ENCODE assay signal across 6 cellular contexts in genomic region chr16:2008631-2009301, GRCh38. TPM values are rescaled to one million over a fixed set of nuclear protein-coding genes. Genes with fewer than 3 reads are reported as not detected.
A peak's percentile ranks its signal among the peaks of the same experiment; 100 is the strongest.
DNase-seq lines count a peak whose midpoint lies in the region; ATAC-seq and TF ChIP-seq lines count a peak whose summit lies in the region.

No MANE protein-coding gene starts in this region.

- no peak for ATAC-seq in effector memory CD8-positive, alpha-beta T cell (replicated peaks)
- ATAC-seq in sciatic nerve (no peak), GM19035 (IDR thresholded peaks at IDR 0.05; ENCODE audit: unreplicated experiment) (no peak)

- no peaks in the 10 kb centered on the region for H3K36me3 ChIP-seq in MM.1S (replicated peaks; ENCODE audit: insufficient read depth, low read length)

- H3K27me3 ChIP-seq in MM.1S (replicated peaks; ENCODE audit: insufficient read depth, low read length): no peaks in the 10 kb centered on the region

- H3K9me3 ChIP-seq in MM.1S (replicated peaks; ENCODE audit: insufficient read depth, low read length): no peaks in the 10 kb centered on the region

- H3K9me3 Mint-ChIP-seq in effector memory CD8-positive, alpha-beta T cell: no peaks in the 10 kb centered on the region

- H3K4me3 ChIP-seq in MM.1S (ENCODE audit: low read length): peak overlapping the region; percentile 92

- no peaks in the 10 kb centered on the region for H3K9me2 ChIP-seq in MM.1S (replicated peaks; ENCODE audit: insufficient read depth, low read length)

- H3K79me2 ChIP-seq in MM.1S (ENCODE audit: low read length): peaks cover 64% of the 10 kb centered on the region

- H3K4me1 Mint-ChIP-seq in effector memory CD8-positive, alpha-beta T cell (ENCODE audit: low read depth in 2 of 2): peaks cover 45 to 46% of the 10 kb centered on the region in 2 donors

- H2AFZ ChIP-seq in MM.1S (ENCODE audit: low read length): peak overlapping the region; percentile 17; the same call in 1 of the 2 replicates

- H3K27ac ChIP-seq in MM.1S (ENCODE audit: low read length): peak overlapping the region; percentile 47; the same call in 1 of the 2 replicates

- peak overlapping the region; percentile 71 to 90 for H3K27ac Mint-ChIP-seq in effector memory CD8-positive, alpha-beta T cell

- intact Hi-C loops in sciatic nerve (cut with DNase I): loop anchor here (5.0 kb wide), 1 partner anchor 249 kb away; no protein-coding TSS in a partner anchor

- H3K4me1 ChIP-seq in MM.1S (ENCODE audit: low read length): peaks cover 17% of the 10 kb centered on the region; the same call in 1 of the 2 replicates

- TF ChIP-seq CTCF in MM.1S (IDR thresholded peaks at IDR 0.05; ENCODE audit: low read length): no peak

- H3F3A ChIP-seq in MM.1S (ENCODE audit: insufficient read depth, low read length): no peaks in the 10 kb centered on the region

- H3K4me3 Mint-ChIP-seq in effector memory CD8-positive, alpha-beta T cell: peak overlapping the region; percentile 80 to 85

- H3K36me3 Mint-ChIP-seq in effector memory CD8-positive, alpha-beta T cell (ENCODE audit: insufficient read depth): peaks cover 7% of the 10 kb centered on the region

- H3K4me2 ChIP-seq in MM.1S (ENCODE audit: low read depth, low read length): peak overlapping the region; percentile 96

- DNase-seq in EH (ENCODE audit: low read depth) (peak; percentile 38), MM.1S (peak; percentile 34), sciatic nerve (ENCODE audit: low spot score) (peak; percentile 67), SW480 (ENCODE audit: low spot score) (no peak)
- DNase-seq in effector memory CD8-positive, alpha-beta T cell: no peak

- peak overlapping the region; percentile 89 for H3K9ac ChIP-seq in MM.1S (ENCODE audit: low read length)

- H3K27me3 Mint-ChIP-seq in effector memory CD8-positive, alpha-beta T cell: no peaks in the 10 kb centered on the region

- peaks cover 6% of the 10 kb centered on the region; the same call in 1 of the 2 replicates for H4K20me1 ChIP-seq in MM.1S (ENCODE audit: insufficient read depth, low read length)

RNA-seq across cellular contexts. Expression of gene ZNF598, which starts 0.9 kb away (rescaled TPM):
- 34.5 TPM for total RNA-seq in sciatic nerve

RNA-seq across cellular contexts. Expression of gene NPW, which starts 10.8 kb away (rescaled TPM):
- total RNA-seq in sciatic nerve: 0.36 TPM

RNA-seq across cellular contexts. Expression of gene NHERF2, which starts 17.9 kb away (rescaled TPM):
- total RNA-seq in sciatic nerve: 107 TPM

RNA-seq across cellular contexts. Expression of gene SYNGR3, which starts 19.0 kb away (rescaled TPM):
- total RNA-seq in sciatic nerve: 0.76 TPM

RNA-seq across cellular contexts. Expression of gene GFER, which starts 24.8 kb away (rescaled TPM):
- 15.5 TPM for total RNA-seq in sciatic nerve

Comparison
In these comparisons a context has a peak if more than half of its experiments do, and no peak if none do; other contexts are left out.
1. DNase-seq: peak in EH (single experiment), MM.1S (single experiment) and sciatic nerve (single experiment); none in effector memory CD8-positive, alpha-beta T cell (0 of 3) and SW480 (single experiment).